3 cellular contexts compared by ENCODE assay signal in the genomic region with DNA sequence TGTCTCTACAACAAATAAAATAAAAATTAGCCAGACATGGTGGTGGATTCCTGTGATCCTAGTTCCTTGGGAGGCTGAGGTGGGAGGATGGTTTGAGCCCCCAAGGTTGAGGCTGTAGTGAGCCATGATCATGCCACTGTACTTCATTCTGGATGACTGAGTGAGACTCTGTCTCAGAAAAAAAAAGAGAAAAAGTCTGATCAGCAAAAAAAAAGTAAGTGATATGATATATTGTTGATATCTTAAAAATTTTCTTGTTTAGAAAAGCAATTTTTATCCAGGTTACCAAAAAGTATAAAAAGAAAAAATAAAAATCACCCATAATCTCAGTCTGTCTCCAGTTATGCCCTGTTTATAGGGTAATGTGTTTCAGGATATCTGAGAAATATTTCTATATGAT.
A peak's percentile ranks its signal among the peaks of the same experiment; 100 is the strongest.
TF ChIP-seq lines count a peak whose summit lies in the region.

No MANE protein-coding gene starts in this region.

TF ChIP-seq in A549, 52 proteins besides CTCF, POLR2A, EP300 and RAD21 (continued from another document):
- peak; percentile 50 for TF ChIP-seq MAFK (IDR thresholded peaks at IDR 0.05; ENCODE audit: partially characterized antibody)

TF ChIP-seq in IMR-90, 13 proteins besides CTCF, POLR2A, EP300 and RAD21 (continued from another document):
- no peak for TF ChIP-seq SMC3 (IDR thresholded peaks at IDR 0.05; ENCODE audit: low read depth, low read length)
- peak; percentile 31; the same call in 1 of the 2 replicates for TF ChIP-seq MAFK (IDR thresholded peaks at IDR 0.05; ENCODE audit: low read depth, low read length)

TF ChIP-seq in K562, 482 proteins besides CTCF, POLR2A, EP300 and RAD21 (continued from another document):
- peak; percentile 75 for TF ChIP-seq ZNF316 (IDR thresholded peaks at IDR 0.05)
- 0 out of 2 replicates have a peak, but pooled peaks have one; percentile 14 for TF ChIP-seq MAFG (tag; conservative IDR thresholded peaks at IDR 0.05)
- no peak for TF ChIP-seq RUNX1 (IDR thresholded peaks at IDR 0.05; ENCODE audit: low read depth)
